Comparison of ENCODE assay signal across 8 cellular contexts in the genomic region with DNA sequence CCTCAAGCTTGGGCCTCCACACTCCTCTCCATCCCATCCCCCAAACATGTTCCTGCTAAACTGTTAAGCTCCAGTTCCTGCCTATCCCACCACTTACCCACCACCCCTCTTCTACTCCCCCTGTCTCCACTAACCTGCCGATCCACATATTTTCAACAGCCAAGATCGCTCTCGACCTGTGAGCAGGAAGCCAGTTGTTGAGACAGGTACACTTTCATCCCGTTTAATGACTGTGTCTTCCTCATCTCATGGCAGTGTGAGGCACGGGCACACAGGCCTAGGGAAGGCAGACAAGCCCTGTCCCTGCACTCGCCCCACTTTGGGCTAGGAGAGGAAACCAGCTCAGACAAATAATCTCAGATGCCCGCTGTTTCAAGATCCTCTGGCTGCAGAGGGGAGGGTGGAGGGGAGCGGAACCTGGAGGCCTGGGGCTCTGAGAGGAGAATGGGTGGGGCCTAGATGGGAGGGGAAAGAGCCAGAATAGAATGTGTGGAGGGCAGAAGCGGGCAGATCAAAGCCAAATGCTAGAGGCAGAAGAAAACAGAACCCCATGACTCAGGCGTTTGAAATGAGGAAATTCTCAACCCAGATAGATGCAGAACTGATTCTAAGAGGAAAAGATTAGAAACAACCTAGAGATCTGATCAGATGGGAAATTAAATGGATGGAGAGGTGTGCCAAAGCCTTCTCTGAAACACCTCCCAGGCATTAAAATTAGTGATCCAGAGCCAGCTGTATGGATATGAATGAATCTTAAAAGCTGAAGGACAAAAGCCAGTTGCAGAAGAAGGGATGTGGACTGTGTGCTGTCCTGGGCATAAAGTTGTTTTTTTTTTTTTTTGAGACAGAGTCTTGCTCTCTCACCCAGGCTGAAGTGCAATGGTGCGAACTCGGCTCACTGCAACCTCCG. TPM values are rescaled to one million over a fixed set of nuclear protein-coding genes. Genes with fewer than 3 reads are reported as not detected.
DNase-seq lines count a peak whose midpoint lies in the region; ATAC-seq and TF ChIP-seq lines count a peak whose summit lies in the region.

No MANE protein-coding gene starts in this region.

- DNase-seq in stimulated activated naive CD4-positive, alpha-beta T cell (lab: John Stamatoyannopoulos, UW): peak; percentile 5 to 49 (median 26)
- no peak for DNase-seq in stimulated activated naive CD4-positive, alpha-beta T cell treated with Interleukin-2 at 50 U/mL for 16 hours (lab: John Stamatoyannopoulos, UW)
- DNase-seq in activated CD4-positive, alpha-beta T cell treated with anti-CD3 and anti-CD28 coated beads for 1 hour: peak; percentile 11
- DNase-seq in midbrain (lab: John Stamatoyannopoulos, UW): peak; percentile 22
- peak; percentile 42 to 63 for DNase-seq in thyroid gland
- no peak for DNase-seq in NCI-H187 treated with DMSO at 0.1 percent for 48 hours (lab: John Stamatoyannopoulos, UW)

- H3K4me1 ChIP-seq in ectodermal cell (ENCODE audit: control insufficient read depth, insufficient read depth, low read length) (peaks cover 7% of the 10 kb centered on the region), thyroid gland (peaks cover 0 to 4% of the 10 kb centered on the region in 2 donors)

- H3K9me3 ChIP-seq in ectodermal cell (ENCODE audit: control insufficient read depth, low read length): no peaks in the 10 kb centered on the region
- no peaks in the 10 kb centered on the region for H3K9me3 ChIP-seq in thyroid gland

- H3K36me3 ChIP-seq in ectodermal cell (ENCODE audit: control insufficient read depth, insufficient read depth, low read length): no peaks in the 10 kb centered on the region
- H3K36me3 ChIP-seq in thyroid gland: no peaks in the 10 kb centered on the region

- no peak for TF ChIP-seq CTCF in thyroid gland (IDR thresholded peaks at IDR 0.05)

- H3K4me3 ChIP-seq in ectodermal cell (ENCODE audit: insufficient read depth, low read depth, low read length): no peak overlapping the region
- H3K4me3 ChIP-seq in thyroid gland (replicated peaks in 1 of 3): no peak overlapping the region

- intact Hi-C loops in thyroid gland (cut with DNase I): no loop called here

- no peak for ATAC-seq in HG03097 (IDR thresholded peaks at IDR 0.05; ENCODE audit: low FRiP score, unreplicated experiment)

- WGBS in ectodermal cell, 2 experiments: 29 to 32% methylated on average over 13 of the region's 13 CpGs
- 17 to 22% methylated on average over 13 of the region's 13 CpGs for WGBS in thyroid gland, 2 donors

- peak overlapping the region; percentile 38 for H3K27ac ChIP-seq in ectodermal cell (ENCODE audit: insufficient read depth, low read depth, low read length, poor library complexity, severe bottlenecking)
- H3K27ac ChIP-seq in thyroid gland: no peak overlapping the region

- no peak for TF ChIP-seq POLR2A in thyroid gland (IDR thresholded peaks at IDR 0.05)

- H3K27me3 ChIP-seq in ectodermal cell (ENCODE audit: control insufficient read depth, insufficient read depth, low read length, poor library complexity, severe bottlenecking) (no peaks in the 10 kb centered on the region), thyroid gland (no peaks in the 10 kb centered on the region)

RNA-seq across cellular contexts. Expression of gene CYP2S1, which starts 16.9 kb away (rescaled TPM):
- polyA plus RNA-seq in ectodermal cell (2013, experiment 1 of 4): 15.3 TPM
- 18.9 TPM for polyA plus RNA-seq in ectodermal cell (2013, experiment 2 of 4)
- polyA plus RNA-seq in ectodermal cell (2013, experiment 3 of 4): 14.9 TPM
- polyA plus RNA-seq in ectodermal cell (2013, experiment 4 of 4): 14.8 TPM
- total RNA-seq in thyroid gland: 1 to 10 TPM in 3 of 4 donors, not detected in 1; 1.0 to 2.3 (median 1.0) TPM

RNA-seq across cellular contexts. Expression of gene AXL, which starts 42.9 kb away (rescaled TPM):
- 35.5 TPM for polyA plus RNA-seq in ectodermal cell (2013, experiment 1 of 4)
- 43.3 TPM for polyA plus RNA-seq in ectodermal cell (2013, experiment 2 of 4)
- polyA plus RNA-seq in ectodermal cell (2013, experiment 3 of 4): 31.7 TPM
- polyA plus RNA-seq in ectodermal cell (2013, experiment 4 of 4): 36.9 TPM
- 10 to 100 TPM; 17.5 to 61.3 (median 35.4) TPM for total RNA-seq in thyroid gland

Comparison
In these comparisons a context has a peak if more than half of its experiments do, and no peak if none do; other contexts are left out.
1. DNase-seq: peak in stimulated activated naive CD4-positive, alpha-beta T cell (6 of 6), activated CD4-positive, alpha-beta T cell treated with anti-CD3 and anti-CD28 coated beads for 1 hour (single experiment), midbrain (single experiment) and thyroid gland (2 of 2); none in stimulated activated naive CD4-positive, alpha-beta T cell treated with Interleukin-2 at 50 U/mL for 16 hours (single experiment) and NCI-H187 treated with DMSO at 0.1 percent for 48 hours (single experiment).